18 cellular contexts compared by ENCODE assay signal in genomic region chr5:39220280-39221030, GRCh38. TPM values are rescaled to one million over a fixed set of nuclear protein-coding genes. Genes with fewer than 3 reads are reported as not detected.
"Had no signal": no experiment of that assay in that cellular context is flagged by ENCODE, and none has a peak within 500 bp of the region (broad histone marks: within the 10 kb centered on the region; RNA-seq: fewer than 3 reads in every experiment).

No MANE protein-coding gene starts in this region.

- ATAC-seq: left colon had no signal

- H3K27ac Mint-ChIP-seq: activated naive CD8-positive, alpha-beta T cell treated with anti-CD3 and anti-CD28 coated beads, Interleukin-2, amount 10 ng/mL, durations not matched to agents 7 days and 5 days; endodermal cell; nephron progenitor cell had no signal

- H3K36me3 Mint-ChIP-seq: brain had no signal

- H3K4me3 ChIP-seq: lower lobe of right lung, sigmoid colon had no signal

- H3K36me3 ChIP-seq: lower lobe of right lung, sigmoid colon had no signal

- H3K27ac ChIP-seq: lower lobe of right lung had no signal

- H3K4me3 Mint-ChIP-seq: activated naive CD8-positive, alpha-beta T cell treated with anti-CD3 and anti-CD28 coated beads, Interleukin-2, amount 10 ng/mL, durations not matched to agents 7 days and 5 days; brain; endodermal cell; nephron progenitor cell had no signal

- H3K9me3 Mint-ChIP-seq: activated naive CD8-positive, alpha-beta T cell treated with anti-CD3 and anti-CD28 coated beads, Interleukin-2, amount 10 ng/mL, durations not matched to agents 7 days and 5 days; endodermal cell; nephron progenitor cell had no signal

- H3K27me3 ChIP-seq: sigmoid colon had no signal

- H3K9me3 ChIP-seq: lower lobe of right lung, sigmoid colon had no signal

- DNase-seq: activated CD4-positive, alpha-beta T cell treated with anti-CD3 and anti-CD28 coated beads, Interleukin-2, amount 50 U/mL, for 1 hour; activated naive CD4-positive, alpha-beta T cell; activated naive CD8-positive, alpha-beta T cell treated with anti-CD3 and anti-CD28 coated beads, Interleukin-2, amount 10 ng/mL, durations not matched to agents 7 days and 5 days; endodermal cell; glutamatergic neuron; hippocampal formation; islet precursor cell; left colon; lower lobe of right lung; nephron progenitor cell; occipital lobe; posterior cingulate gyrus; sigmoid colon; stimulated activated CD8-positive, alpha-beta memory T cell treated with anti-CD3 and anti-CD28 coated beads, Interleukin-4, amount 100 ng/mL, for 48 hours; stimulated activated naive CD4-positive, alpha-beta T cell; T-helper 9 cell had no signal

- H3K27me3 Mint-ChIP-seq: activated naive CD8-positive, alpha-beta T cell treated with anti-CD3 and anti-CD28 coated beads, Interleukin-2, amount 10 ng/mL, durations not matched to agents 7 days and 5 days had no signal

RNA-seq across cellular contexts. Expression of gene FYB1, which starts 1.1 kb away (rescaled TPM):
- total RNA-seq: endodermal cell, epithelial cell of proximal tubule had no signal
